8 cellular contexts compared by ENCODE assay signal in genomic region chr19:1882089-1882785, GRCh38. TPM values are rescaled to one million over a fixed set of nuclear protein-coding genes. Genes with fewer than 3 reads are reported as not detected.
DNase-seq lines count a peak whose midpoint lies in the region; ATAC-seq and TF ChIP-seq lines count a peak whose summit lies in the region.

No MANE protein-coding gene starts in this region.

- intact Hi-C loops in heart right ventricle (cut with DNase I), result no loop called here

- no peak overlapping the region for H2BK20ac ChIP-seq in H9 (ENCODE audit: low read depth, low read length, poor library complexity, severe bottlenecking)

- peak overlapping the region in 2 of 3 experiments; percentile 22 to 90; a peak in 2 of 7 replicates for H3K27ac Mint-ChIP-seq in H9

- H3K18ac ChIP-seq in H9 (ENCODE audit: insufficient read length, low read depth, low read length), result no peak overlapping the region

- no peak overlapping the region for H3K9ac ChIP-seq in H9 (ENCODE audit: extremely low read depth, insufficient read length, low read length)

- no peaks in the 10 kb centered on the region for H3K27me3 ChIP-seq in H9 (ENCODE audit: insufficient read depth, low read length)
- H3K27me3 ChIP-seq in heart right ventricle, result no peaks in the 10 kb centered on the region
- H3K27me3 ChIP-seq in SJCRH30, result no peaks in the 10 kb centered on the region

- H3K23ac ChIP-seq in H9 (ENCODE audit: insufficient read length, low read depth, low read length), result no peak overlapping the region

- no peak overlapping the region for H2BK120ac ChIP-seq in H9 (ENCODE audit: low read depth, low read length, poor library complexity, severe bottlenecking)

- H3T11ph ChIP-seq in H9 (ENCODE audit: low read length), result no peak overlapping the region

- 0 out of 7 replicates have a peak, but pooled peaks cover 0 to 4% (median 0%) of the 10 kb centered on the region in 3 experiments for H3K36me3 Mint-ChIP-seq in H9 (ENCODE audit: insufficient read depth in 1 of 3, low read depth in 3 of 3)

- H4K5ac ChIP-seq in H9 (ENCODE audit: insufficient read length, low read depth, low read length), result no peak overlapping the region

- peaks cover 2% of the 10 kb centered on the region; the same call in 1 of the 2 replicates for H3K27me3 Mint-ChIP-seq in H9 (ENCODE audit: low read depth)

- WGBS in H9 (ENCODE audit: extremely low coverage, insufficient read length, low lambda C conversion rate), result no CpG with 5 or more reads among the region's 31 CpGs
- 50 to 51% methylated on average over 31 of the region's 31 CpGs for WGBS in heart right ventricle, 2 donors

- H3K27ac ChIP-seq in H9 (ENCODE audit: insufficient read length, low read depth, low read length) (no peak overlapping the region), heart right ventricle (peak overlapping the region; percentile 38 to 99 (median 96)), SJCRH30 (no peak overlapping the region)

- H3K36me3 ChIP-seq in heart right ventricle (peaks cover 0 to 29% (median 0%) of the 10 kb centered on the region in 9 donors), SJCRH30 (no peaks in the 10 kb centered on the region)

- no peak overlapping the region for H3K56ac ChIP-seq in H9 (ENCODE audit: insufficient read length, low read depth, low read length)

- peaks cover 29% of the 10 kb centered on the region in 2 experiments for H3K4me1 Mint-ChIP-seq in H9

- H2BK5ac ChIP-seq in H9 (ENCODE audit: insufficient read length, low read length), result no peak overlapping the region

- no peak overlapping the region for H2AK5ac ChIP-seq in H9 (ENCODE audit: insufficient read length, low read length)

- H4K20me1 ChIP-seq in H9 (ENCODE audit: control insufficient read depth, insufficient read depth, insufficient read length), result no peaks in the 10 kb centered on the region

- H3K79me2 ChIP-seq in H9 (ENCODE audit: insufficient read depth, low read length), result peaks cover 12% of the 10 kb centered on the region; the same call in 1 of the 2 replicates

- no peak overlapping the region; the same call in 1 of the 2 replicates for H3K14ac ChIP-seq in H9 (ENCODE audit: insufficient read depth, low read length)

- H3K4me3 Mint-ChIP-seq in H9, result peak overlapping the region; percentile 57 to 95; a peak in 3 of 5 replicates

- peaks cover 23% of the 10 kb centered on the region for H3K79me1 ChIP-seq in H9 (ENCODE audit: insufficient read depth, low read depth, low read length, poor library complexity, severe bottlenecking)

- H4K91ac ChIP-seq in H9 (ENCODE audit: insufficient read length, low read depth, low read length), result no peak overlapping the region

- H3K9me3 ChIP-seq in H9 (ENCODE audit: control insufficient read depth, low read depth, low read length) (no peaks in the 10 kb centered on the region), heart right ventricle (no peaks in the 10 kb centered on the region), SJCRH30 (replicated peaks) (no peaks in the 10 kb centered on the region)

- ATAC-seq in heart right ventricle (peak; percentile 3 to 63 (median 46)), HG02642 (IDR thresholded peaks at IDR 0.05; ENCODE audit: poor library complexity, unreplicated experiment) (no peak)

- H3K4me1 ChIP-seq in H9 (ENCODE audit: insufficient read depth, low read length) (peaks cover 11% of the 10 kb centered on the region; the same call in 1 of the 2 replicates), heart right ventricle (peaks cover 27 to 61% (median 54%) of the 10 kb centered on the region in 9 donors), SJCRH30 (peaks cover 6% of the 10 kb centered on the region; the same call in 1 of the 2 replicates)

- H4K8ac ChIP-seq in H9 (replicated peaks; ENCODE audit: insufficient read length, low read depth, low read length), result no peak overlapping the region

- no peak overlapping the region for H3K4me2 ChIP-seq in H9 (ENCODE audit: insufficient read depth, insufficient read length, low read length)

- TF ChIP-seq CTCF in H9 (conservative IDR thresholded peaks at IDR 0.05) (no peak), heart right ventricle (IDR thresholded peaks at IDR 0.05) (no peak)

- DNase-seq in H9, result peak; percentile 25
- peak; percentile 72 for DNase-seq in activated CD8-positive, alpha-beta memory T cell treated with anti-CD3 and anti-CD28 coated beads, Interleukin-2, amount 50 U/mL, for 48 hours
- DNase-seq in heart right ventricle, result no peak
- peak; percentile 47 for DNase-seq in stimulated activated CD4-positive, alpha-beta T cell treated with anti-CD3 and anti-CD28 coated beads, Interleukin-4, amount 100 ng/mL, for 1 hour
- no peak for DNase-seq in SJCRH30
- no peak for DNase-seq in NCI-H526 treated with DMSO at 0.1 percent for 48 hours (lab: John Stamatoyannopoulos, UW)
- DNase-seq in GDM1 (lab: John Stamatoyannopoulos, UW), result no peak

- H3K4me3 ChIP-seq in heart right ventricle (peak overlapping the region in 9 of 10 donors; percentile 28 to 100 (median 96)), SJCRH30 (no peak overlapping the region)

- no peak overlapping the region for H3K4ac ChIP-seq in H9 (ENCODE audit: low read depth, low read length)

- H3K23me2 ChIP-seq in H9 (ENCODE audit: insufficient read length, low read depth, low read length, poor library complexity, severe bottlenecking), result peaks cover 9% of the 10 kb centered on the region

- no peak overlapping the region for H2AFZ ChIP-seq in H9 (ENCODE audit: low read length)

- no peaks in the 10 kb centered on the region; a peak in 1 of 5 replicates for H3K9me3 Mint-ChIP-seq in H9

- H2BK12ac ChIP-seq in H9 (ENCODE audit: insufficient read length, low read depth, low read length), result no peak overlapping the region

- H2BK15ac ChIP-seq in H9 (ENCODE audit: low read depth, low read length), result no peak overlapping the region

RNA-seq across cellular contexts. Expression of gene ABHD17A, which starts 3.1 kb away (rescaled TPM):
- total RNA-seq in H9 (2021) (47.5 and 50.3 TPM in 2 replicates), heart right ventricle (10 to 100 TPM; 45.1 to 68.0 (median 57.0) TPM)
- polyA plus RNA-seq in heart right ventricle, result 100 to 1,000 TPM in 1 of 2 donors, 10 to 100 TPM in 1; 93.6 to 185 TPM
- 39.2 and 41.6 TPM in 2 replicates for total RNA-seq in SJCRH30 (2014; rRNA removed; shearing (Covaris generic))

RNA-seq across cellular contexts. Expression of gene KLF16, which starts 18.9 kb away (rescaled TPM):
- total RNA-seq in H9 (2021) (66.5 and 66.8 TPM in 2 replicates), heart right ventricle (10 to 100 TPM in 4 of 10 donors, 1 to 10 TPM in 6; 5.0 to 13.4 (median 7.6) TPM)
- polyA plus RNA-seq in heart right ventricle, result 1 to 10 TPM; 4.0 to 8.6 TPM
- 5.1 and 5.8 TPM in 2 replicates for total RNA-seq in SJCRH30 (2014; rRNA removed; shearing (Covaris generic))

RNA-seq across cellular contexts. Expression of gene ADAT3, which starts 23.0 kb away (rescaled TPM):
- total RNA-seq in H9 (2021), result 12.2 and 12.9 TPM in 2 replicates
- total RNA-seq in heart right ventricle, result 1 to 10 TPM in 9 of 10 donors, under 1 TPM in 1; 0.94 to 3.2 (median 1.4) TPM
- 1 to 10 TPM; 2.0 to 4.3 TPM for polyA plus RNA-seq in heart right ventricle
- 4.7 and 4.8 TPM in 2 replicates for total RNA-seq in SJCRH30 (2014; rRNA removed; shearing (Covaris generic))

RNA-seq across cellular contexts. Expression of gene SCAMP4, which starts 23.0 kb away (rescaled TPM):
- total RNA-seq in H9 (2021) (65.0 and 69.0 TPM in 2 replicates), heart right ventricle (10 to 100 TPM; 11.7 to 24.2 (median 14.4) TPM)
- polyA plus RNA-seq in heart right ventricle, result 10 to 100 TPM; 17.0 to 22.1 TPM
- 29.1 and 29.2 TPM in 2 replicates for total RNA-seq in SJCRH30 (2014; rRNA removed; shearing (Covaris generic))

RNA-seq across cellular contexts. Expression of gene REXO1, which starts 34.0 kb away (rescaled TPM):
- total RNA-seq in H9 (2021), result 45.6 and 56.8 TPM in 2 replicates
- 10 to 100 TPM; 13.1 to 20.1 (median 16.5) TPM for total RNA-seq in heart right ventricle
- polyA plus RNA-seq in heart right ventricle, result 10 to 100 TPM; 13.1 to 20.6 TPM
- total RNA-seq in SJCRH30 (2014; rRNA removed; shearing (Covaris generic)), result 17.7 and 19.1 TPM in 2 replicates

Comparison
In these comparisons a context has a peak if more than half of its experiments do, and no peak if none do; other contexts are left out.
1. DNase-seq: peak in H9 (single experiment), activated CD8-positive, alpha-beta memory T cell treated with anti-CD3 and anti-CD28 coated beads, Interleukin-2, amount 50 U/mL, for 48 hours (single experiment) and stimulated activated CD4-positive, alpha-beta T cell treated with anti-CD3 and anti-CD28 coated beads, Interleukin-4, amount 100 ng/mL, for 1 hour (single experiment); none in heart right ventricle (0 of 2), SJCRH30 (0 of 2), NCI-H526 treated with DMSO at 0.1 percent for 48 hours (single experiment) and GDM1 (single experiment).
2. H3K27ac ChIP-seq: peak in heart right ventricle (10 of 10); none in H9 (single experiment) and SJCRH30 (single experiment).